ENCODE assay signal across 1 cellular context in the genomic region with DNA sequence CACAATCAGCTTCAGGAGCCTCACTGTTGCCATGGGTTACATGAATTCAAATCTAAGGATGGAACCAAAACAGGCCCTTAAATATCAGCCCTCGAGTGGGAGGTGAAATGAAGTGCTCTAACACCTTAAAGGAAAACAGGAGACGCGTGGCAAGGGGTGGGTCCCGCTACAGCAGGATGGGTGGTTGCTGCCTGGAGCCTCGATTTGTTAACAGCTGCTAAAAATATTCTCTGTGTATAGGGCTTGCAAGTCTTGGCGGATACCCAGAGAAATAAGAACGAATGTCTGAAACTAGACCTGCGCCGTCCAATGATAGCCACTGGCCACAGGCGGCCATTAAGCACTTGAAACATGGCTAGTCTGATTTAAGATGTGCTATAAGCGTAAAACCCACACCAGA.
TF ChIP-seq lines count a peak whose summit lies in the region.

No MANE protein-coding gene starts in this region.

TF ChIP-seq in GM23338, 12 proteins besides CTCF, POLR2A, EP300 and RAD21 (continued from another document):
- TF ChIP-seq, protein P1, sequence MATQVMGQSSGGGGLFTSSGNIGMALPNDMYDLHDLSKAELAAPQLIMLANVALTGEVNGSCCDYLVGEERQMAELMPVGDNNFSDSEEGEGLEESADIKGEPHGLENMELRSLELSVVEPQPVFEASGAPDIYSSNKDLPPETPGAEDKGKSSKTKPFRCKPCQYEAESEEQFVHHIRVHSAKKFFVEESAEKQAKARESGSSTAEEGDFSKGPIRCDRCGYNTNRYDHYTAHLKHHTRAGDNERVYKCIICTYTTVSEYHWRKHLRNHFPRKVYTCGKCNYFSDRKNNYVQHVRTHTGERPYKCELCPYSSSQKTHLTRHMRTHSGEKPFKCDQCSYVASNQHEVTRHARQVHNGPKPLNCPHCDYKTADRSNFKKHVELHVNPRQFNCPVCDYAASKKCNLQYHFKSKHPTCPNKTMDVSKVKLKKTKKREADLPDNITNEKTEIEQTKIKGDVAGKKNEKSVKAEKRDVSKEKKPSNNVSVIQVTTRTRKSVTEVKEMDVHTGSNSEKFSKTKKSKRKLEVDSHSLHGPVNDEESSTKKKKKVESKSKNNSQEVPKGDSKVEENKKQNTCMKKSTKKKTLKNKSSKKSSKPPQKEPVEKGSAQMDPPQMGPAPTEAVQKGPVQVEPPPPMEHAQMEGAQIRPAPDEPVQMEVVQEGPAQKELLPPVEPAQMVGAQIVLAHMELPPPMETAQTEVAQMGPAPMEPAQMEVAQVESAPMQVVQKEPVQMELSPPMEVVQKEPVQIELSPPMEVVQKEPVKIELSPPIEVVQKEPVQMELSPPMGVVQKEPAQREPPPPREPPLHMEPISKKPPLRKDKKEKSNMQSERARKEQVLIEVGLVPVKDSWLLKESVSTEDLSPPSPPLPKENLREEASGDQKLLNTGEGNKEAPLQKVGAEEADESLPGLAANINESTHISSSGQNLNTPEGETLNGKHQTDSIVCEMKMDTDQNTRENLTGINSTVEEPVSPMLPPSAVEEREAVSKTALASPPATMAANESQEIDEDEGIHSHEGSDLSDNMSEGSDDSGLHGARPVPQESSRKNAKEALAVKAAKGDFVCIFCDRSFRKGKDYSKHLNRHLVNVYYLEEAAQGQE (IDR thresholded peaks at IDR 0.05; ENCODE audit: unreplicated experiment) = no peak
- TF ChIP-seq, protein P2, sequence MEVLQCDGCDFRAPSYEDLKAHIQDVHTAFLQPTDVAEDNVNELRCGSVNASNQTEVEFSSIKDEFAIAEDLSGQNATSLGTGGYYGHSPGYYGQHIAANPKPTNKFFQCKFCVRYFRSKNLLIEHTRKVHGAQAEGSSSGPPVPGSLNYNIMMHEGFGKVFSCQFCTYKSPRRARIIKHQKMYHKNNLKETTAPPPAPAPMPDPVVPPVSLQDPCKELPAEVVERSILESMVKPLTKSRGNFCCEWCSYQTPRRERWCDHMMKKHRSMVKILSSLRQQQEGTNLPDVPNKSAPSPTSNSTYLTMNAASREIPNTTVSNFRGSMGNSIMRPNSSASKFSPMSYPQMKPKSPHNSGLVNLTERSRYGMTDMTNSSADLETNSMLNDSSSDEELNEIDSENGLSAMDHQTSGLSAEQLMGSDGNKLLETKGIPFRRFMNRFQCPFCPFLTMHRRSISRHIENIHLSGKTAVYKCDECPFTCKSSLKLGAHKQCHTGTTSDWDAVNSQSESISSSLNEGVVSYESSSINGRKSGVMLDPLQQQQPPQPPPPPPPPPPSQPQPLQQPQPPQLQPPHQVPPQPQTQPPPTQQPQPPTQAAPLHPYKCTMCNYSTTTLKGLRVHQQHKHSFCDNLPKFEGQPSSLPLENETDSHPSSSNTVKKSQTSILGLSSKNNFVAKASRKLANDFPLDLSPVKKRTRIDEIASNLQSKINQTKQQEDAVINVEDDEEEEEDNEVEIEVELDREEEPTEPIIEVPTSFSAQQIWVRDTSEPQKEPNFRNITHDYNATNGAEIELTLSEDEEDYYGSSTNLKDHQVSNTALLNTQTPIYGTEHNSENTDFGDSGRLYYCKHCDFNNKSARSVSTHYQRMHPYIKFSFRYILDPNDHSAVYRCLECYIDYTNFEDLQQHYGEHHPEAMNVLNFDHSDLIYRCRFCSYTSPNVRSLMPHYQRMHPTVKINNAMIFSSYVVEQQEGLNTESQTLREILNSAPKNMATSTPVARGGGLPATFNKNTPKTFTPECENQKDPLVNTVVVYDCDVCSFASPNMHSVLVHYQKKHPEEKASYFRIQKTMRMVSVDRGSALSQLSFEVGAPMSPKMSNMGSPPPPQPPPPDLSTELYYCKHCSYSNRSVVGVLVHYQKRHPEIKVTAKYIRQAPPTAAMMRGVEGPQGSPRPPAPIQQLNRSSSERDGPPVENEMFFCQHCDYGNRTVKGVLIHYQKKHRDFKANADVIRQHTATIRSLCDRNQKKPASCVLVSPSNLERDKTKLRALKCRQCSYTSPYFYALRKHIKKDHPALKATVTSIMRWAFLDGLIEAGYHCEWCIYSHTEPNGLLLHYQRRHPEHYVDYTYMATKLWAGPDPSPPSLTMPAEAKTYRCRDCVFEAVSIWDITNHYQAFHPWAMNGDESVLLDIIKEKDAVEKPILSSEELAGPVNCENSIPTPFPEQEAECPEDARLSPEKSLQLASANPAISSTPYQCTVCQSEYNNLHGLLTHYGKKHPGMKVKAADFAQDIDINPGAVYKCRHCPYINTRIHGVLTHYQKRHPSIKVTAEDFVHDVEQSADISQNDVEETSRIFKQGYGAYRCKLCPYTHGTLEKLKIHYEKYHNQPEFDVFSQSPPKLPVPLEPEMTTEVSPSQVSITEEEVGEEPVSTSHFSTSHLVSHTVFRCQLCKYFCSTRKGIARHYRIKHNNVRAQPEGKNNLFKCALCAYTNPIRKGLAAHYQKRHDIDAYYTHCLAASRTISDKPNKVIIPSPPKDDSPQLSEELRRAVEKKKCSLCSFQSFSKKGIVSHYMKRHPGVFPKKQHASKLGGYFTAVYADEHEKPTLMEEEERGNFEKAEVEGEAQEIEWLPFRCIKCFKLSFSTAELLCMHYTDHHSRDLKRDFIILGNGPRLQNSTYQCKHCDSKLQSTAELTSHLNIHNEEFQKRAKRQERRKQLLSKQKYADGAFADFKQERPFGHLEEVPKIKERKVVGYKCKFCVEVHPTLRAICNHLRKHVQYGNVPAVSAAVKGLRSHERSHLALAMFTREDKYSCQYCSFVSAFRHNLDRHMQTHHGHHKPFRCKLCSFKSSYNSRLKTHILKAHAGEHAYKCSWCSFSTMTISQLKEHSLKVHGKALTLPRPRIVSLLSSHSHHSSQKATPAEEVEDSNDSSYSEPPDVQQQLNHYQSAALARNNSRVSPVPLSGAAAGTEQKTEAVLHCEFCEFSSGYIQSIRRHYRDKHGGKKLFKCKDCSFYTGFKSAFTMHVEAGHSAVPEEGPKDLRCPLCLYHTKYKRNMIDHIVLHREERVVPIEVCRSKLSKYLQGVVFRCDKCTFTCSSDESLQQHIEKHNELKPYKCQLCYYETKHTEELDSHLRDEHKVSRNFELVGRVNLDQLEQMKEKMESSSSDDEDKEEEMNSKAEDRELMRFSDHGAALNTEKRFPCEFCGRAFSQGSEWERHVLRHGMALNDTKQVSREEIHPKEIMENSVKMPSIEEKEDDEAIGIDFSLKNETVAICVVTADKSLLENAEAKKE (CRISPR knock-in tag; IDR thresholded peaks at IDR 0.05) = no peak
- TF ChIP-seq EZH2 (IDR thresholded peaks at IDR 0.05; ENCODE audit: low read depth, unreplicated experiment) = no peak
- no peak for TF ChIP-seq CREB1 (CRISPR knock-in tag; IDR thresholded peaks at IDR 0.05; ENCODE audit: low read depth)
- no peak for TF ChIP-seq STAT1 (IDR thresholded peaks at IDR 0.05; ENCODE audit: unreplicated experiment)
- no peak for TF ChIP-seq NANOG (IDR thresholded peaks at IDR 0.05; ENCODE audit: borderline replicate concordance)
- TF ChIP-seq POLR2AphosphoS5 (IDR thresholded peaks at IDR 0.05; ENCODE audit: low read depth) = no peak
- TF ChIP-seq ZNF114 (CRISPR knock-in tag; IDR thresholded peaks at IDR 0.05) = no peak
- no peak for TF ChIP-seq JUNB (IDR thresholded peaks at IDR 0.05; ENCODE audit: unreplicated experiment)
TF ChIP-seq in GM23338: peak in this region for 0.
